ENCODE assay signal across 8 cellular contexts in the genomic region with DNA sequence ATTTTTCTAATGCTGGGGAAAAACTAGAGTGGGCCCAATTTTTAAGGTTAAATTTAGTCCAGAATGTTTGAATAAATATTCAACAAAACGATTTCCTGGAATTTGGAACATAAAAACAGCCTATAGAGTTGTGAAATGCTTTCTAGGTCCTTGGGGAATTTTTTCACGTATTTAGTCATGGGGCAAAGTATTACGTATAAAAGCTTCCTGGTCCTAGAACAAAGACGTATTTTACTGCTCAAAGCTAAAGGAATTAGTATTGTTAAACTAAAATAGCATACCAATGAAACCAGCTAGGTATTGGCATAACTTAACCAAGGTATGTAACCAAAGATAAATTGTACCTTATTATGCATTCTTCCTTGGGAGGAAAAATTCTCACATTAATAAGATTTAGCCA. TPM values are rescaled to one million over a fixed set of nuclear protein-coding genes. Genes with fewer than 3 reads are reported as not detected.
DNase-seq lines count a peak whose midpoint lies in the region; ATAC-seq and TF ChIP-seq lines count a peak whose summit lies in the region.

No MANE protein-coding gene starts in this region.

- H3K9me3 ChIP-seq in heart right ventricle (no peaks in the 10 kb centered on the region), body of pancreas (no peaks in the 10 kb centered on the region), lower lobe of right lung (no peaks in the 10 kb centered on the region), uterus (no peaks in the 10 kb centered on the region)

- H3K36me3 ChIP-seq in heart right ventricle (no peaks in the 10 kb centered on the region), body of pancreas (replicated peaks in 1 of 2; ENCODE audit: insufficient read depth in 1 of 2, low read depth in 2 of 2) (no peaks in the 10 kb centered on the region), lower lobe of right lung (no peaks in the 10 kb centered on the region), uterus (no peaks in the 10 kb centered on the region)

- DNase-seq in heart right ventricle (no peak), cardiac septum (ENCODE audit: low spot score) (no peak), body of pancreas (no peak), lower lobe of right lung (no peak), uterus (no peak), DMS114 treated with DMSO at 0.1 percent for 48 hours (lab: John Stamatoyannopoulos, UW; ENCODE audit: unreplicated experiment) (no peak), 8988T (no peak), KG1 (lab: John Stamatoyannopoulos, UW) (no peak)

- H3K27me3 ChIP-seq in heart right ventricle (no peaks in the 10 kb centered on the region), body of pancreas (no peaks in the 10 kb centered on the region), lower lobe of right lung (ENCODE audit: low read depth) (no peaks in the 10 kb centered on the region), uterus (no peaks in the 10 kb centered on the region)

- H3K27ac ChIP-seq in heart right ventricle (peak overlapping the region in 8 of 10 donors; percentile 73 to 94 (median 84)), body of pancreas (peak overlapping the region in 3 of 4 donors; percentile 86 to 89 (median 88)), lower lobe of right lung (peak overlapping the region; percentile 88), uterus (peak overlapping the region in 1 of 2 donors; percentile 75)

- TF ChIP-seq CTCF in heart right ventricle (IDR thresholded peaks at IDR 0.05) (no peak), body of pancreas (IDR thresholded peaks at IDR 0.05) (no peak), lower lobe of right lung (IDR thresholded peaks at IDR 0.05) (no peak), uterus (IDR thresholded peaks at IDR 0.05) (no peak)

- peak overlapping the region; percentile 44 to 85 (median 76) for H3K4me3 ChIP-seq in heart right ventricle
- no peak overlapping the region for H3K4me3 ChIP-seq in body of pancreas
- peak overlapping the region; percentile 80 for H3K4me3 ChIP-seq in lower lobe of right lung
- H3K4me3 ChIP-seq in uterus: peak overlapping the region; percentile 56 to 60

- ATAC-seq in heart right ventricle (peak in 1 of 8 donors; percentile 27), body of pancreas (peak; percentile 26), lower lobe of right lung (no peak)

- intact Hi-C loops in heart right ventricle (cut with DNase I) (loop anchor here in 1 of 10 donors (10.0 kb wide), 1 partner anchor 48 kb away; no protein-coding TSS in a partner anchor), cardiac septum (cut with DNase I) (loop anchor here (5.0 kb wide), 1 partner anchor 36 kb away; no protein-coding TSS in a partner anchor), body of pancreas (cut with DNase I) (no loop called here), lower lobe of right lung (cut with DNase I) (no loop called here), uterus (cut with DNase I; ENCODE audit: low total_unique reads) (no loop called here)

- H3K4me1 ChIP-seq in heart right ventricle (peaks cover 0 to 42% (median 21%) of the 10 kb centered on the region in 9 donors), body of pancreas (peaks cover 32% of the 10 kb centered on the region), lower lobe of right lung (peaks cover 31% of the 10 kb centered on the region), uterus (no peaks in the 10 kb centered on the region)

- 34 to 49% methylated on average over 4 of the region's 4 CpGs for WGBS in heart right ventricle, 2 donors
- 12 to 16% methylated on average over 4 of the region's 4 CpGs for WGBS in body of pancreas, 2 donors

- TF ChIP-seq POLR2A in body of pancreas (IDR thresholded peaks at IDR 0.05) (peak in 2 of 3 donors; percentile 4 to 12), uterus (IDR thresholded peaks at IDR 0.05) (no peak)

RNA-seq across cellular contexts. Expression of a gene that starts 1.6 kb away (rescaled TPM):
- total RNA-seq in heart right ventricle (10 to 100 TPM; 28.6 to 41.7 (median 35.6) TPM), cardiac septum (48.9 TPM), body of pancreas (10 to 100 TPM; 13.2 to 24.4 TPM), lower lobe of right lung (107 TPM), uterus (10 to 100 TPM in 3 of 4 donors, 1 to 10 TPM in 1; 5.6 to 64.7 (median 32.8) TPM)
- polyA plus RNA-seq in heart right ventricle: 1 to 10 TPM; 6.0 to 8.0 TPM

Comparison
In these comparisons a context has a peak if more than half of its experiments do, and no peak if none do; other contexts are left out.
1. H3K4me3 ChIP-seq: peak in heart right ventricle (10 of 10), lower lobe of right lung (single experiment) and uterus (2 of 2); none in body of pancreas (0 of 2).
2. POLR2A ChIP-seq: peak in body of pancreas (2 of 3); none in uterus (0 of 2).